37 cellular contexts compared by ENCODE assay signal in the genomic region with DNA sequence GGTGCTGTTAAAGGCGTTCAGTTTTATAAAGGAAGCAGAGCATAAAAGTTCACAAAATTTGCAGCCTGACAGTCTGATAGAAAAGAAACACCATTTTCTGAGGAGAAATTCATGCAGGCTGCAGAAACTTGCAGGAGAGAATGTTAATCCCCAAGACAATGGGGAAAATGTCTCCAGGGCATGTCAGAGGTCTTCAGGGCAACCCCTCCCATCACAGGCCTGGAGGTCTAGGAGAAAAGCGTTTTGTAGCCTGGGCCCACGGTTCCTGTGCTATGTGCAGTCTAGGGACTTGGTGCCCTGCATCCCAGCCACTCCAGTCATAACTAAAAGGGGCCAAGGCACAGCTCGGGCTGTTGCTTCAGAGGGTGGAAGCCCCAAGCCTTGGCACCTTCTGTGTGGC.
"Had no signal": no experiment of that assay in that cellular context is flagged by ENCODE, and none has a peak within 500 bp of the region (broad histone marks: within the 10 kb centered on the region; RNA-seq: fewer than 3 reads in every experiment).

No MANE protein-coding gene starts in this region.

- ATAC-seq: activated naive CD4-positive, alpha-beta T cell treated with anti-CD3 and anti-CD28 coated beads, Interleukin-2, amount 50 U/mL, for 72 hours; activated naive CD8-positive, alpha-beta T cell treated with anti-CD3 and anti-CD28 coated beads, Interleukin-2, amount 50 U/mL, for 24 hours; activated T-cell treated with anti-CD3 and anti-CD28 coated beads, Interleukin-2, amount 50 U/mL, for 4 hours; activated T-cell treated with anti-CD3 and anti-CD28 coated beads, Interleukin-2, amount 50 U/mL, for 72 hours; activated T-helper 17 cell treated with anti-CD3 and anti-CD28 coated beads, Interleukin-2, amount 50 U/mL, for 72 hours; body of pancreas had no signal

- H3K27me3 Mint-ChIP-seq: activated naive CD4-positive, alpha-beta T cell treated with anti-CD3 and anti-CD28 coated beads, Interleukin-2, amount 10 ng/mL, durations not matched to agents 7 days and 5 days; activated naive CD4-positive, alpha-beta T cell treated with anti-CD3 and anti-CD28 coated beads, Interleukin-2, amount 50 U/mL, for 24 hours; activated naive CD8-positive, alpha-beta T cell; activated naive CD8-positive, alpha-beta T cell treated with anti-CD3 and anti-CD28 coated beads for 36 hours; activated naive CD8-positive, alpha-beta T cell treated with anti-CD3 and anti-CD28 coated beads, Interleukin-2, amount 10 ng/mL, durations not matched to agents 7 days and 5 days; activated naive CD8-positive, alpha-beta T cell treated with anti-CD3 and anti-CD28 coated beads, Interleukin-2, amount 50 U/mL, for 24 hours; activated T-cell treated with anti-CD3 and anti-CD28 coated beads, Interleukin-2, amount 50 U/mL, for 24 hours; activated T-helper 17 cell treated with anti-CD3 and anti-CD28 coated beads, Interleukin-2, amount 50 U/mL, for 72 hours; central memory CD8-positive, alpha-beta T cell had no signal

- H3K27me3 ChIP-seq: adrenal gland, ascending aorta, body of pancreas, brain microvascular endothelial cell, breast epithelium, cardiac muscle cell had no signal

- H3K27ac ChIP-seq: adrenal gland, ascending aorta, body of pancreas, brain microvascular endothelial cell, breast epithelium, cardiac muscle cell had no signal

- H3K9me3 ChIP-seq: adrenal gland, ascending aorta, body of pancreas, breast epithelium had no signal

- H3K4me1 ChIP-seq: adrenal gland, ascending aorta, body of pancreas, breast epithelium had no signal

- H3K4me1 Mint-ChIP-seq: brain had no signal

- H3K9me3 Mint-ChIP-seq: activated naive CD4-positive, alpha-beta T cell treated with anti-CD3 and anti-CD28 coated beads, Interleukin-2, amount 50 U/mL, for 24 hours had no signal

- H3K27ac Mint-ChIP-seq: activated naive CD4-positive, alpha-beta T cell treated with anti-CD3 and anti-CD28 coated beads for 36 hours; activated naive CD4-positive, alpha-beta T cell treated with anti-CD3 and anti-CD28 coated beads, Interleukin-2, amount 50 U/mL, for 24 hours; activated naive CD4-positive, alpha-beta T cell treated with anti-CD3 and anti-CD28 coated beads, Interleukin-2, amount 50 U/mL, for 72 hours; activated naive CD8-positive, alpha-beta T cell; activated naive CD8-positive, alpha-beta T cell treated with anti-CD3 and anti-CD28 coated beads for 36 hours; activated naive CD8-positive, alpha-beta T cell treated with anti-CD3 and anti-CD28 coated beads, Interleukin-2, amount 10 ng/mL, durations not matched to agents 7 days and 5 days; activated naive CD8-positive, alpha-beta T cell treated with anti-CD3 and anti-CD28 coated beads, Interleukin-2, amount 50 U/mL, for 24 hours; activated T-cell treated with anti-CD3 and anti-CD28 coated beads, Interleukin-2, amount 50 U/mL, for 24 hours; activated T-cell treated with anti-CD3 and anti-CD28 coated beads, Interleukin-2, amount 50 U/mL, for 72 hours; activated T-helper 1 cell treated with anti-CD3 and anti-CD28 coated beads, Interleukin-12 subunit alpha, Interleukin-12 subunit beta, Interleukin-2, Interleukin-4 antibody, amounts not matched to agents 30 ng/mL and 10 ng/mL and 1 ng/mL, durations not matched to agents 14 hours and 24 hours and 36 hours; activated T-helper 17 cell treated with anti-CD3 and anti-CD28 coated beads, Interleukin-2, amount 50 U/mL, for 72 hours; activated T-helper 2 cell treated with anti-CD3 and anti-CD28 coated beads, Interferon-gamma antibody, Interleukin-2, Interleukin-4, amounts not matched to agents 10 μg/mL and 5 μg/mL and 100 μg/mL, durations not matched to agents 14 hours and 24 hours and 36 hours; brain had no signal

- H3K4me3 ChIP-seq: adrenal gland, ascending aorta, body of pancreas, breast epithelium, cardiac muscle cell had no signal

- DNase-seq: activated effector memory CD4-positive, alpha-beta T cell treated with anti-CD3 and anti-CD28 coated beads, Interleukin-2, amount 50 U/mL, for 16 hours; activated effector memory CD4-positive, alpha-beta T cell treated with Interleukin-2 at 50 U/mL for 16 hours; activated gamma-delta T cell; activated gamma-delta T cell treated with Interleukin-2 at 50 U/mL for 16 hours; activated naive CD4-positive, alpha-beta T cell; activated naive CD4-positive, alpha-beta T cell treated with anti-CD3 and anti-CD28 coated beads for 36 hours; activated naive CD4-positive, alpha-beta T cell treated with anti-CD3 and anti-CD28 coated beads, Interleukin-2, amount 10 ng/mL, durations not matched to agents 7 days and 5 days; activated naive CD4-positive, alpha-beta T cell treated with anti-CD3 and anti-CD28 coated beads, Interleukin-2, amount 50 U/mL, for 16 hours; activated naive CD4-positive, alpha-beta T cell treated with Interleukin-2 at 50 U/mL for 16 hours; activated naive CD8-positive, alpha-beta T cell treated with anti-CD3 and anti-CD28 coated beads for 36 hours; activated naive CD8-positive, alpha-beta T cell treated with anti-CD3 and anti-CD28 coated beads, Interleukin-2, amount 10 ng/mL, durations not matched to agents 7 days and 5 days; activated naive CD8-positive, alpha-beta T cell treated with anti-CD3 and anti-CD28 coated beads, Interleukin-2, amount 50 U/mL, for 24 hours; activated T-cell treated with anti-CD3 and anti-CD28 coated beads, Interleukin-2, amount 50 U/mL, for 1 hour; activated T-cell treated with anti-CD3 and anti-CD28 coated beads, Interleukin-2, amount 50 U/mL, for 24 hours; activated T-cell treated with anti-CD3 and anti-CD28 coated beads, Interleukin-2, amount 50 U/mL, for 4 hours; activated T-cell treated with anti-CD3 and anti-CD28 coated beads, Interleukin-2, amount 50 U/mL, for 72 hours; adrenal gland; amniotic stem cell; amygdala; anterior cingulate cortex; aorta; body of pancreas; brain microvascular endothelial cell; caudate nucleus; central memory CD4-positive, alpha-beta T cell; cerebellar nuclear complex had no signal

- H3K4me3 Mint-ChIP-seq: activated naive CD4-positive, alpha-beta T cell treated with anti-CD3 and anti-CD28 coated beads for 36 hours; activated naive CD4-positive, alpha-beta T cell treated with anti-CD3 and anti-CD28 coated beads, Interleukin-2, amount 10 ng/mL, durations not matched to agents 7 days and 5 days; activated naive CD4-positive, alpha-beta T cell treated with anti-CD3 and anti-CD28 coated beads, Interleukin-2, amount 50 U/mL, for 24 hours; activated naive CD8-positive, alpha-beta T cell; activated naive CD8-positive, alpha-beta T cell treated with anti-CD3 and anti-CD28 coated beads for 36 hours; activated naive CD8-positive, alpha-beta T cell treated with anti-CD3 and anti-CD28 coated beads, Interleukin-2, amount 10 ng/mL, durations not matched to agents 7 days and 5 days; activated naive CD8-positive, alpha-beta T cell treated with anti-CD3 and anti-CD28 coated beads, Interleukin-2, amount 50 U/mL, for 24 hours; activated T-cell treated with anti-CD3 and anti-CD28 coated beads, Interleukin-2, amount 50 U/mL, for 24 hours; activated T-cell treated with anti-CD3 and anti-CD28 coated beads, Interleukin-2, amount 50 U/mL, for 4 hours; activated T-cell treated with anti-CD3 and anti-CD28 coated beads, Interleukin-2, amount 50 U/mL, for 72 hours; activated T-helper 1 cell treated with anti-CD3 and anti-CD28 coated beads, Interleukin-12 subunit alpha, Interleukin-12 subunit beta, Interleukin-2, Interleukin-4 antibody, amounts not matched to agents 30 ng/mL and 10 ng/mL and 1 ng/mL, durations not matched to agents 14 hours and 24 hours and 36 hours; activated T-helper 17 cell treated with anti-CD3 and anti-CD28 coated beads, Interleukin-2, amount 50 U/mL, for 72 hours; brain; central memory CD8-positive, alpha-beta T cell had no signal

- H3K36me3 ChIP-seq: breast epithelium had no signal
